ENCODE assay signal across 8 cellular contexts in the genomic region with DNA sequence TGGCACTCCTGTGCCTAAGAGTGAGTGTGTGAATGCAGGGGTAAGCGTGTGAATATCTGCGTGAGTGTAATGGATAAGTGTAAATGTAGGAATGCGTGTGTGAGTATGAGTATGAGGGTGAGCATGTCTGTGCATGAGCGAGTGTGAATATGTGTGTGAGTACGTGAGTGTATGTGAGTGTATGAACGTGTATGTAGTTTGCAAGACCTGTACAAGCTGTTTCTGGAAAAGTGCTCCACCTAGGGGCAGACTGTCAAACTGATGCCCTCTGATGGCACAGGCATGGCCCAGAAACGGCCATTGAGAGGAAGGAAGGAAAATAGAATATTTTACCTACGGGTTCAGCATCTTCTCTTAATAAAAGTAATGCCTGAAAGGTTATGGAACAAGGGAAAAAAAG. TPM values are rescaled to one million over a fixed set of nuclear protein-coding genes. Genes with fewer than 3 reads are reported as not detected.
DNase-seq lines count a peak whose midpoint lies in the region; ATAC-seq and TF ChIP-seq lines count a peak whose summit lies in the region.

No MANE protein-coding gene starts in this region.

- H3K4me1 Mint-ChIP-seq in activated CD4-positive, alpha-beta T cell treated with anti-CD3 and anti-CD28 coated beads, Interleukin-2, amount 10 ng/mL, durations not matched to agents 24 days and 14 days, result peaks cover 11% of the 10 kb centered on the region
- H3K4me1 Mint-ChIP-seq in memory B cell, result peaks cover 4% of the 10 kb centered on the region

- peak; percentile 92 for ATAC-seq in GM18508 (IDR thresholded peaks at IDR 0.05; ENCODE audit: insufficient read depth, unreplicated experiment)
- peak; percentile 98 for ATAC-seq in HG02973 (IDR thresholded peaks at IDR 0.05; ENCODE audit: unreplicated experiment)
- peak; percentile 75 for ATAC-seq in memory B cell (ENCODE audit: low read depth)

- H3K4me3 Mint-ChIP-seq in activated CD4-positive, alpha-beta T cell treated with anti-CD3 and anti-CD28 coated beads, Interleukin-2, amount 10 ng/mL, durations not matched to agents 24 days and 14 days, result no peak overlapping the region
- H3K4me3 Mint-ChIP-seq in memory B cell, result no peak overlapping the region

- H3K27ac Mint-ChIP-seq in activated CD4-positive, alpha-beta T cell treated with anti-CD3 and anti-CD28 coated beads, Interleukin-2, amount 10 ng/mL, durations not matched to agents 24 days and 14 days, result no peak overlapping the region
- no peak overlapping the region for H3K27ac Mint-ChIP-seq in memory B cell

- no peak overlapping the region for H3K4me3 ChIP-seq in AG09309 (ENCODE audit: control insufficient read depth, low read depth, low read length)

- peak; percentile 90 for TF ChIP-seq CTCF in AG09309 (IDR thresholded peaks at IDR 0.05; ENCODE audit: control insufficient read depth, insufficient read depth, low read depth, low read length, missing control alignments)

- H3K36me3 Mint-ChIP-seq in activated CD4-positive, alpha-beta T cell treated with anti-CD3 and anti-CD28 coated beads, Interleukin-2, amount 10 ng/mL, durations not matched to agents 24 days and 14 days (ENCODE audit: low read depth), result no peaks in the 10 kb centered on the region
- H3K36me3 Mint-ChIP-seq in memory B cell, result no peaks in the 10 kb centered on the region

- H3K9me3 Mint-ChIP-seq in activated CD4-positive, alpha-beta T cell treated with anti-CD3 and anti-CD28 coated beads, Interleukin-2, amount 10 ng/mL, durations not matched to agents 24 days and 14 days, result peaks cover under 1% of the 10 kb centered on the region
- peaks cover under 1% of the 10 kb centered on the region for H3K9me3 Mint-ChIP-seq in memory B cell

- DNase-seq in AG09309 (ENCODE audit: low read depth) (peak; percentile 23), NCI-H524 (lab: John Stamatoyannopoulos, UW) (peak; percentile 18 to 68), dermis microvascular lymphatic vessel endothelial cell (ENCODE audit: low read depth in 2 of 2) (peak; percentile 80 to 90), memory B cell (ENCODE audit: low spot score in 2 of 2) (peak; percentile 20 to 37)
- DNase-seq in activated CD4-positive, alpha-beta T cell treated with anti-CD3 and anti-CD28 coated beads, Interleukin-2, amount 10 ng/mL, durations not matched to agents 24 days and 14 days, result peak; percentile 91
- DNase-seq in stimulated activated CD8-positive, alpha-beta memory T cell treated with anti-CD3 and anti-CD28 coated beads, Interleukin-4, amount 100 ng/mL, for 24 hours (ENCODE audit: low read depth), result peak; percentile 46

- intact Hi-C loops in activated CD4-positive, alpha-beta T cell treated with anti-CD3 and anti-CD28 coated beads, Interleukin-2, amount 10 ng/mL, durations not matched to agents 24 days and 14 days (cut with micrococcal nuclease), result loop anchor here (1.0 to 5.0 kb wide), 3 partner anchors 83 to 288 kb away; partner anchors contain the start of gene LMOD3

- H3K27me3 Mint-ChIP-seq in activated CD4-positive, alpha-beta T cell treated with anti-CD3 and anti-CD28 coated beads, Interleukin-2, amount 10 ng/mL, durations not matched to agents 24 days and 14 days, result peaks cover 8% of the 10 kb centered on the region
- peaks cover 5% of the 10 kb centered on the region for H3K27me3 Mint-ChIP-seq in memory B cell

RNA-seq across cellular contexts. Expression of gene FRMD4B, which starts 24.4 kb away (rescaled TPM):
- total RNA-seq in activated CD4-positive, alpha-beta T cell treated with anti-CD3 and anti-CD28 coated beads, Interleukin-2, amount 10 ng/mL, durations not matched to agents 24 days and 14 days, result 59.1 and 60.9 TPM in 2 replicates
- total RNA-seq in dermis microvascular lymphatic vessel endothelial cell, result 67.8 and 122 TPM in 2 replicates

Comparison
In these comparisons a context has a peak if more than half of its experiments do, and no peak if none do; other contexts are left out.
1. DNase-seq: peak in every context shown above with its lines; median percentile 91 in activated CD4-positive, alpha-beta T cell treated with anti-CD3 and anti-CD28 coated beads, Interleukin-2, amount 10 ng/mL, durations not matched to agents 24 days and 14 days; 85 in dermis microvascular lymphatic vessel endothelial cell; 46 in stimulated activated CD8-positive, alpha-beta memory T cell treated with anti-CD3 and anti-CD28 coated beads, Interleukin-4, amount 100 ng/mL, for 24 hours; 43 in NCI-H524; 28 in memory B cell; 23 in AG09309.